Comparison of ENCODE assay signal across 8 cellular contexts in genomic region chr14:55103005-55103640, GRCh38. TPM values are rescaled to one million over a fixed set of nuclear protein-coding genes. Genes with fewer than 3 reads are reported as not detected.
DNase-seq lines count a peak whose midpoint lies in the region; ATAC-seq and TF ChIP-seq lines count a peak whose summit lies in the region.

No MANE protein-coding gene starts in this region.

- no peak for TF ChIP-seq CTCF in BJ (IDR thresholded peaks at IDR 0.05; ENCODE audit: insufficient read depth, low read depth, low read length)
- TF ChIP-seq CTCF in brain microvascular endothelial cell (IDR thresholded peaks at IDR 0.05; ENCODE audit: low read depth, low read length, missing control alignments), result no peak

- ATAC-seq in GM19351 (IDR thresholded peaks at IDR 0.05; ENCODE audit: unreplicated experiment) (peak; percentile 43), T-helper 17 cell (peak; percentile 71)

- H3K27me3 Mint-ChIP-seq in T-helper 17 cell, result no peaks in the 10 kb centered on the region

- in situ Hi-C loops in brain microvascular endothelial cell (cut with HindIII; ENCODE audit: low pct_ligation_motif_present, low sequenced_read_pairs), result no loop called here

- peak overlapping the region; percentile 71 for H3K4me3 Mint-ChIP-seq in T-helper 17 cell

- no peaks in the 10 kb centered on the region for H3K27me3 ChIP-seq in BJ (ENCODE audit: control insufficient read depth, insufficient read depth, low read length)
- no peaks in the 10 kb centered on the region for H3K27me3 ChIP-seq in brain microvascular endothelial cell (replicated peaks)

- H3K27ac ChIP-seq in brain microvascular endothelial cell, result peak overlapping the region; percentile 80

- H3K36me3 Mint-ChIP-seq in T-helper 17 cell (ENCODE audit: low read depth), result no peaks in the 10 kb centered on the region

- H3K36me3 ChIP-seq in BJ (ENCODE audit: control insufficient read depth, insufficient read depth, low read length) (no peaks in the 10 kb centered on the region), brain microvascular endothelial cell (replicated peaks) (no peaks in the 10 kb centered on the region)

- POLR2A ChIA-PET in BJ (lab: Charles Lee), result interaction anchor here (0.7 to 0.9 kb wide), 3 partner anchors 21 to 34 kb away, joined by 3 to 4 read pairs (median 4); no protein-coding TSS in a partner anchor

- peak overlapping the region; percentile 99 for H3K27ac Mint-ChIP-seq in T-helper 17 cell

- no peaks in the 10 kb centered on the region for H3K9me3 ChIP-seq in T-helper 17 cell (ENCODE audit: control insufficient read depth, low read length, poor library complexity, severe bottlenecking)

- CTCF ChIA-PET in BJ (lab: Yijun Ruan, JAX), result interaction anchor here (0.6 to 2.3 kb wide), 10 partner anchors 8 to 55 kb away, joined by 3 to 8 read pairs (median 4); partner anchors contain the start of genes LGALS3 and MAPK1IP1L

- peak; percentile 93 for DNase-seq in BJ (ENCODE audit: low read depth)
- DNase-seq in HS-27A (ENCODE audit: low read depth), result peak; percentile 91
- peak; percentile 29 to 52 (median 29) for DNase-seq in T-helper 17 cell
- peak; percentile 86 for DNase-seq in brain microvascular endothelial cell
- DNase-seq in kidney tubule cell (ENCODE audit: low spot score), result peak; percentile 97
- peak; percentile 12 to 43 for DNase-seq in stimulated activated CD4-positive, alpha-beta T cell treated with anti-CD3 and anti-CD28 coated beads, Interleukin-4, amount 100 ng/mL, for 4 hours
- DNase-seq in NCI-H82 (lab: John Stamatoyannopoulos, UW), result no peak

- H3K4me3 ChIP-seq in BJ (ENCODE audit: low read depth, low read length) (peak overlapping the region; percentile 23), brain microvascular endothelial cell (ENCODE audit: low read depth, low read length) (no peak overlapping the region)

- peaks cover 43% of the 10 kb centered on the region for H3K4me1 Mint-ChIP-seq in T-helper 17 cell

RNA-seq across cellular contexts. Expression of gene LGALS3, which starts 25.9 kb away (rescaled TPM):
- 182 and 197 TPM in 2 replicates for polyA plus RNA-seq in BJ (2011; rRNA removed)
- polyA minus RNA-seq in BJ (2011; rRNA and poly(A)+ RNA removed), result 35.8 and 47.8 TPM in 2 replicates
- 10 to 100 TPM; 38.7 to 49.8 TPM for total RNA-seq in T-helper 17 cell

RNA-seq across cellular contexts. Expression of gene MAPK1IP1L, which starts 51.7 kb away (rescaled TPM):
- polyA plus RNA-seq in BJ (2011; rRNA removed), result 56.4 and 90.0 TPM in 2 replicates
- polyA minus RNA-seq in BJ (2011; rRNA and poly(A)+ RNA removed), result 186 and 315 TPM in 2 replicates
- 100 to 1,000 TPM; 154 to 176 TPM for total RNA-seq in T-helper 17 cell
